39 cellular contexts compared by ENCODE assay signal in the genomic region with DNA sequence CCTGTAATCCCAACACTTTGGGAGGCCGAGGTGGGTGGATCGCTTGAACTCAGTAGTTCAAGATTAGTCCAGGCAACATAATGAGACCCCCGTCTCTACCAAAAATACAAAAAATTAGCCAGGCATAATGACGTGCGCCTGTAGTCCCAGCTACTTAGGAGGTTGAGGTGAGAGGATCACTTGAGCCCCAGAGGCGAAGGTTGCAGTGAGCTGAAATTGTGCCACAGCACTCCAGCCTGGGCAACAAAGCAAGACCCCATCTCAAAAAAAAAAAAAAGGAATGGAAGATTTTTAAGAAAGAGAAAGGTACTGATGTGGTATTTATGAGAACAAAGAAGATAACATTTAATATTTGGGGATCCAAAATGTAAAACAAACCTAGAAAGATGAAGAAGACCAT. TPM values are rescaled to one million over a fixed set of nuclear protein-coding genes. Genes with fewer than 3 reads are reported as not detected.
"Had no signal": no experiment of that assay in that cellular context is flagged by ENCODE, and none has a peak within 500 bp of the region (broad histone marks: within the 10 kb centered on the region; RNA-seq: fewer than 3 reads in every experiment).

No MANE protein-coding gene starts in this region.

- H3K27me3 ChIP-seq: adrenal gland, ascending aorta, body of pancreas, brain microvascular endothelial cell, breast epithelium had no signal

- H3K27me3 Mint-ChIP-seq: activated naive CD8-positive, alpha-beta T cell had no signal

- H3K9me3 Mint-ChIP-seq: activated naive CD4-positive, alpha-beta T cell treated with anti-CD3 and anti-CD28 coated beads, Interleukin-2, amount 10 ng/mL, durations not matched to agents 7 days and 5 days; activated naive CD4-positive, alpha-beta T cell treated with anti-CD3 and anti-CD28 coated beads, Interleukin-2, amount 50 U/mL, for 24 hours; activated T-cell treated with anti-CD3 and anti-CD28 coated beads, Interleukin-2, amount 50 U/mL, for 4 hours; activated T-helper 17 cell treated with anti-CD3 and anti-CD28 coated beads, Interleukin-2, amount 50 U/mL, for 72 hours; brain; central memory CD8-positive, alpha-beta T cell had no signal

- H3K27ac Mint-ChIP-seq: activated naive CD4-positive, alpha-beta T cell treated with anti-CD3 and anti-CD28 coated beads for 36 hours; activated naive CD4-positive, alpha-beta T cell treated with anti-CD3 and anti-CD28 coated beads, Interleukin-2, amount 10 ng/mL, durations not matched to agents 7 days and 5 days; activated naive CD4-positive, alpha-beta T cell treated with anti-CD3 and anti-CD28 coated beads, Interleukin-2, amount 50 U/mL, for 24 hours; activated naive CD4-positive, alpha-beta T cell treated with anti-CD3 and anti-CD28 coated beads, Interleukin-2, amount 50 U/mL, for 72 hours; activated naive CD8-positive, alpha-beta T cell; activated naive CD8-positive, alpha-beta T cell treated with anti-CD3 and anti-CD28 coated beads for 36 hours; activated naive CD8-positive, alpha-beta T cell treated with anti-CD3 and anti-CD28 coated beads, Interleukin-2, amount 10 ng/mL, durations not matched to agents 7 days and 5 days; activated naive CD8-positive, alpha-beta T cell treated with anti-CD3 and anti-CD28 coated beads, Interleukin-2, amount 50 U/mL, for 24 hours; activated T-cell treated with anti-CD3 and anti-CD28 coated beads, Interleukin-2, amount 50 U/mL, for 72 hours; activated T-helper 1 cell treated with anti-CD3 and anti-CD28 coated beads, Interleukin-12 subunit alpha, Interleukin-12 subunit beta, Interleukin-2, Interleukin-4 antibody, amounts not matched to agents 30 ng/mL and 10 ng/mL and 1 ng/mL, durations not matched to agents 14 hours and 24 hours and 36 hours; activated T-helper 17 cell treated with anti-CD3 and anti-CD28 coated beads, Interleukin-2, amount 50 U/mL, for 72 hours; activated T-helper 2 cell treated with anti-CD3 and anti-CD28 coated beads, Interferon-gamma antibody, Interleukin-2, Interleukin-4, amounts not matched to agents 10 μg/mL and 5 μg/mL and 100 μg/mL, durations not matched to agents 14 hours and 24 hours and 36 hours; brain had no signal

- H3K4me1 ChIP-seq: adrenal gland, ascending aorta, body of pancreas, breast epithelium had no signal

- DNase-seq: activated effector memory CD4-positive, alpha-beta T cell treated with anti-CD3 and anti-CD28 coated beads, Interleukin-2, amount 50 U/mL, for 16 hours; activated effector memory CD4-positive, alpha-beta T cell treated with Interleukin-2 at 50 U/mL for 16 hours; activated gamma-delta T cell; activated gamma-delta T cell treated with Interleukin-2 at 50 U/mL for 16 hours; activated naive CD4-positive, alpha-beta T cell; activated naive CD4-positive, alpha-beta T cell treated with anti-CD3 and anti-CD28 coated beads for 36 hours; activated naive CD4-positive, alpha-beta T cell treated with anti-CD3 and anti-CD28 coated beads, Interleukin-2, amount 10 ng/mL, durations not matched to agents 7 days and 5 days; activated naive CD4-positive, alpha-beta T cell treated with anti-CD3 and anti-CD28 coated beads, Interleukin-2, amount 50 U/mL, for 16 hours; activated naive CD4-positive, alpha-beta T cell treated with Interleukin-2 at 50 U/mL for 16 hours; activated naive CD8-positive, alpha-beta T cell treated with anti-CD3 and anti-CD28 coated beads for 36 hours; activated naive CD8-positive, alpha-beta T cell treated with anti-CD3 and anti-CD28 coated beads, Interleukin-2, amount 10 ng/mL, durations not matched to agents 7 days and 5 days; activated naive CD8-positive, alpha-beta T cell treated with anti-CD3 and anti-CD28 coated beads, Interleukin-2, amount 50 U/mL, for 24 hours; activated T-cell treated with anti-CD3 and anti-CD28 coated beads, Interleukin-2, amount 50 U/mL, for 4 hours; activated T-cell treated with anti-CD3 and anti-CD28 coated beads, Interleukin-2, amount 50 U/mL, for 48 hours; activated T-cell treated with anti-CD3 and anti-CD28 coated beads, Interleukin-2, amount 50 U/mL, for 72 hours; adrenal gland; amniotic stem cell; amygdala; anterior cingulate cortex; aorta; body of pancreas; brain microvascular endothelial cell; caudate nucleus; central memory CD4-positive, alpha-beta T cell; cerebellar nuclear complex had no signal

- H3K4me3 Mint-ChIP-seq: activated naive CD4-positive, alpha-beta T cell treated with anti-CD3 and anti-CD28 coated beads for 36 hours; activated naive CD4-positive, alpha-beta T cell treated with anti-CD3 and anti-CD28 coated beads, Interleukin-2, amount 10 ng/mL, durations not matched to agents 7 days and 5 days; activated naive CD4-positive, alpha-beta T cell treated with anti-CD3 and anti-CD28 coated beads, Interleukin-2, amount 50 U/mL, for 24 hours; activated naive CD8-positive, alpha-beta T cell; activated naive CD8-positive, alpha-beta T cell treated with anti-CD3 and anti-CD28 coated beads for 36 hours; activated naive CD8-positive, alpha-beta T cell treated with anti-CD3 and anti-CD28 coated beads, Interleukin-2, amount 10 ng/mL, durations not matched to agents 7 days and 5 days; activated naive CD8-positive, alpha-beta T cell treated with anti-CD3 and anti-CD28 coated beads, Interleukin-2, amount 50 U/mL, for 24 hours; activated T-cell treated with anti-CD3 and anti-CD28 coated beads, Interleukin-2, amount 50 U/mL, for 4 hours; activated T-cell treated with anti-CD3 and anti-CD28 coated beads, Interleukin-2, amount 50 U/mL, for 72 hours; activated T-helper 1 cell treated with anti-CD3 and anti-CD28 coated beads, Interleukin-12 subunit alpha, Interleukin-12 subunit beta, Interleukin-2, Interleukin-4 antibody, amounts not matched to agents 30 ng/mL and 10 ng/mL and 1 ng/mL, durations not matched to agents 14 hours and 24 hours and 36 hours; activated T-helper 17 cell treated with anti-CD3 and anti-CD28 coated beads, Interleukin-2, amount 50 U/mL, for 72 hours; brain; central memory CD8-positive, alpha-beta T cell had no signal

- H3K27ac ChIP-seq: adrenal gland, ascending aorta, body of pancreas, brain microvascular endothelial cell, breast epithelium, cardiac muscle cell had no signal

- H3K36me3 Mint-ChIP-seq: activated naive CD4-positive, alpha-beta T cell treated with anti-CD3 and anti-CD28 coated beads, Interleukin-2, amount 10 ng/mL, durations not matched to agents 7 days and 5 days; activated naive CD4-positive, alpha-beta T cell treated with anti-CD3 and anti-CD28 coated beads, Interleukin-2, amount 50 U/mL, for 24 hours; activated naive CD8-positive, alpha-beta T cell; activated naive CD8-positive, alpha-beta T cell treated with anti-CD3 and anti-CD28 coated beads for 36 hours; brain had no signal

- H3K9me3 ChIP-seq: adrenal gland, ascending aorta, body of pancreas, breast epithelium had no signal

- H3K4me3 ChIP-seq: adrenal gland, ascending aorta, body of pancreas, breast epithelium, cardiac muscle cell had no signal

- FAIRE-seq: astrocyte, bronchial epithelial cell had no signal

- H3K4me1 Mint-ChIP-seq: activated naive CD4-positive, alpha-beta T cell treated with anti-CD3 and anti-CD28 coated beads, Interleukin-2, amount 10 ng/mL, durations not matched to agents 7 days and 5 days; activated naive CD8-positive, alpha-beta T cell treated with anti-CD3 and anti-CD28 coated beads, Interleukin-2, amount 10 ng/mL, durations not matched to agents 7 days and 5 days; activated T-helper 17 cell treated with anti-CD3 and anti-CD28 coated beads, Interleukin-2, amount 50 U/mL, for 72 hours; brain; central memory CD8-positive, alpha-beta T cell had no signal

- H3K36me3 ChIP-seq: adrenal gland, ascending aorta, brain microvascular endothelial cell, breast epithelium, cardiac muscle cell had no signal

- ATAC-seq: activated naive CD4-positive, alpha-beta T cell treated with anti-CD3 and anti-CD28 coated beads, Interleukin-2, amount 50 U/mL, for 72 hours; activated naive CD8-positive, alpha-beta T cell treated with anti-CD3 and anti-CD28 coated beads, Interleukin-2, amount 50 U/mL, for 24 hours; activated T-cell treated with anti-CD3 and anti-CD28 coated beads, Interleukin-2, amount 50 U/mL, for 4 hours; activated T-cell treated with anti-CD3 and anti-CD28 coated beads, Interleukin-2, amount 50 U/mL, for 72 hours; activated T-helper 17 cell treated with anti-CD3 and anti-CD28 coated beads, Interleukin-2, amount 50 U/mL, for 72 hours; body of pancreas had no signal

RNA-seq across cellular contexts. Expression of a gene that starts 27.0 kb away (rescaled TPM):
- total RNA-seq: activated naive CD4-positive, alpha-beta T cell treated with anti-CD3 and anti-CD28 coated beads for 36 hours; activated naive CD8-positive, alpha-beta T cell treated with anti-CD3 and anti-CD28 coated beads, Interleukin-2, amount 10 ng/mL, durations not matched to agents 7 days and 5 days; activated T-helper 1 cell treated with anti-CD3 and anti-CD28 coated beads, Interleukin-12 subunit alpha, Interleukin-12 subunit beta, Interleukin-2, Interleukin-4 antibody, amounts not matched to agents 30 ng/mL and 10 ng/mL and 1 ng/mL, durations not matched to agents 14 hours and 24 hours and 36 hours; activated T-helper 2 cell treated with anti-CD3 and anti-CD28 coated beads, Interferon-gamma antibody, Interleukin-2, Interleukin-4, amounts not matched to agents 10 μg/mL and 5 μg/mL and 100 μg/mL, durations not matched to agents 14 hours and 24 hours and 36 hours; aorta; ascending aorta; body of pancreas; breast epithelium; cardiac septum had no signal
- polyA plus RNA-seq: aorta had no signal
